ENCODE assay signal across 15 cellular contexts in the genomic region with DNA sequence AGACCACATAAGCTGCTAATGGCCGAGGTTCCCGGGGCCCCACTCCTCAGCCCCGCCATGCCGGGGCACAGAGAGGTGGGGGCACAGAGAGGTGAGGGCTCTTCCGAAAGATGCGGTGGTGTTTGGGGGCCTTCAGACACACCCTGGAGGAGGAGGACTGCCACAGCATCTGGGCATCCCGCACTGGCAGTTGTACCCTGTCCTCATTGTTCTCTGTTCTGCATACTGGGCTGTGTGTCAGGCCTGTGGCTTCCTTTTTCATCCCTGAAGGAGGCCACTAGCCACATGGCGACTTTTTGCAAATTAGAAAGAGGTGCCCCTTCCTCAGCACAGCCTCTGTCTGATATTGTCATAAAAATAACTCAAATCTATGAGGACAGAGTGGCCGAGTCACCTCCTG.
A peak's percentile ranks its signal among the peaks of the same experiment; 100 is the strongest.
DNase-seq lines count a peak whose midpoint lies in the region; ATAC-seq and TF ChIP-seq lines count a peak whose summit lies in the region.
"Had no signal": no experiment of that assay in that cellular context is flagged by ENCODE, and none has a peak within 500 bp of the region (broad histone marks: within the 10 kb centered on the region; RNA-seq: fewer than 3 reads in every experiment).

No MANE protein-coding gene starts in this region.

- H3K27ac ChIP-seq in dorsolateral prefrontal cortex (peak overlapping the region in 52 of 59 donors; percentile 2 to 90 (median 70)), prostate gland (peak overlapping the region in 1 of 2 donors; percentile 31)
- H3K27ac ChIP-seq: C4-2B had no signal

- 97% methylated on average over 9 of the region's 9 CpGs for WGBS in prostate gland

- peak; percentile 66 for DNase-seq in MV-4-11 (lab: John Stamatoyannopoulos, UW)
- DNase-seq in dorsolateral prefrontal cortex = peak in 3 of 10 donors; percentile 37 to 53 (median 44)
- no peak for DNase-seq in left lobe of liver (ENCODE audit: low spot score)
- DNase-seq in superior temporal gyrus (ENCODE audit: extremely low spot score) = peak; percentile 38
- DNase-seq in prostate gland (ENCODE audit: low spot score) = no peak
- DNase-seq in sciatic nerve (ENCODE audit: low spot score) = no peak
- DNase-seq: BE2C; Caco-2; CD4-positive, alpha-beta memory T cell; DND-41; GDM1; H9 had no signal

- TF ChIP-seq CTCF in dorsolateral prefrontal cortex (IDR thresholded peaks at IDR 0.05 in 54 of 56, conservative IDR thresholded peaks at IDR 0.05 in 2 of 56; ENCODE audit: low read depth in 1 of 56, partially characterized antibody in 56 of 56) (peak in 8 of 56 donors; percentile 9 to 29 (median 14)), prostate gland (IDR thresholded peaks at IDR 0.05) (no peak)

- intact Hi-C loops in dorsolateral prefrontal cortex (cut with DNase I) = loop anchor here in 1 of 2 donors (10.0 kb wide), 1 partner anchor 46 kb away; no protein-coding TSS in a partner anchor
- intact Hi-C loops in prostate gland (cut with DNase I) = no loop called here
- intact Hi-C loops in sciatic nerve (cut with DNase I) = no loop called here

- H3K4me3 ChIP-seq in dorsolateral prefrontal cortex = no peak overlapping the region
- H3K4me3 ChIP-seq in prostate gland = no peak overlapping the region
- H3K4me3 ChIP-seq: GM23338 had no signal

- H3K36me3 ChIP-seq in prostate gland = no peaks in the 10 kb centered on the region
- H3K36me3 ChIP-seq: BE2C had no signal

- ATAC-seq in left lobe of liver (peak; percentile 8), sciatic nerve (no peak), GM21619 (IDR thresholded peaks at IDR 0.05; ENCODE audit: unreplicated experiment) (no peak)
- ATAC-seq: GM23338 had no signal

- TF ChIP-seq POLR2A in prostate gland (IDR thresholded peaks at IDR 0.05) = no peak

- no peaks in the 10 kb centered on the region for H3K9me3 ChIP-seq in prostate gland
- H3K9me3 ChIP-seq: BE2C, Caco-2 had no signal

- H3K27me3 ChIP-seq in dorsolateral prefrontal cortex = no peaks in the 10 kb centered on the region
- no peaks in the 10 kb centered on the region for H3K27me3 ChIP-seq in prostate gland (replicated peaks; ENCODE audit: insufficient read depth)
- H3K27me3 ChIP-seq: BE2C had no signal

- H3K4me1 ChIP-seq in prostate gland (replicated peaks) = no peaks in the 10 kb centered on the region
- H3K4me1 ChIP-seq: BE2C, Caco-2 had no signal

Comparison
In these comparisons a context has a peak if more than half of its experiments do, and no peak if none do; other contexts are left out.
1. DNase-seq: peak in MV-4-11 (single experiment) and superior temporal gyrus (single experiment); none in left lobe of liver (single experiment), prostate gland (single experiment) and sciatic nerve (single experiment).